ENCODE assay signal across 33 cellular contexts in genomic region chr12:103778781-103779180, GRCh38.
"Had no signal": no experiment of that assay in that cellular context is flagged by ENCODE, and none has a peak within 500 bp of the region (broad histone marks: within the 10 kb centered on the region; RNA-seq: fewer than 3 reads in every experiment).

No MANE protein-coding gene starts in this region.

- ATAC-seq: activated CD8-positive, alpha-beta T cell treated with anti-CD3 and anti-CD28 coated beads for 36 hours; activated T-cell treated with anti-CD3 and anti-CD28 coated beads, Interleukin-2, amount 50 U/mL, for 72 hours; activated T-helper 17 cell treated with anti-CD3 and anti-CD28 coated beads, Interleukin-2, amount 50 U/mL, for 72 hours; PC-3 had no signal

- H3K27ac ChIP-seq: cardiac muscle cell, Peyer's patch, VCaP had no signal

- H3K4me3 Mint-ChIP-seq: activated CD8-positive, alpha-beta T cell treated with anti-CD3 and anti-CD28 coated beads for 36 hours; activated naive CD8-positive, alpha-beta T cell treated with anti-CD3 and anti-CD28 coated beads for 36 hours; activated T-cell treated with anti-CD3 and anti-CD28 coated beads, Interleukin-2, amount 50 U/mL, for 72 hours; activated T-helper 17 cell treated with anti-CD3 and anti-CD28 coated beads, Interleukin-2, amount 50 U/mL, for 72 hours; central memory CD8-positive, alpha-beta T cell had no signal

- H3K9me3 ChIP-seq: Peyer's patch had no signal

- H3K27ac Mint-ChIP-seq: activated CD8-positive, alpha-beta T cell treated with anti-CD3 and anti-CD28 coated beads for 36 hours; activated naive CD8-positive, alpha-beta T cell treated with anti-CD3 and anti-CD28 coated beads for 36 hours; activated T-cell treated with anti-CD3 and anti-CD28 coated beads, Interleukin-2, amount 50 U/mL, for 72 hours; activated T-helper 17 cell treated with anti-CD3 and anti-CD28 coated beads, Interleukin-2, amount 50 U/mL, for 72 hours had no signal

- H3K9me3 Mint-ChIP-seq: activated CD8-positive, alpha-beta T cell treated with anti-CD3 and anti-CD28 coated beads for 36 hours; activated naive CD8-positive, alpha-beta T cell treated with anti-CD3 and anti-CD28 coated beads for 36 hours; activated T-cell treated with anti-CD3 and anti-CD28 coated beads, Interleukin-2, amount 50 U/mL, for 72 hours; activated T-helper 17 cell treated with anti-CD3 and anti-CD28 coated beads, Interleukin-2, amount 50 U/mL, for 72 hours; central memory CD8-positive, alpha-beta T cell had no signal

- H3K27me3 Mint-ChIP-seq: activated CD8-positive, alpha-beta T cell treated with anti-CD3 and anti-CD28 coated beads for 36 hours; activated naive CD8-positive, alpha-beta T cell treated with anti-CD3 and anti-CD28 coated beads for 36 hours; activated T-helper 17 cell treated with anti-CD3 and anti-CD28 coated beads, Interleukin-2, amount 50 U/mL, for 72 hours; central memory CD8-positive, alpha-beta T cell had no signal

- H3K36me3 ChIP-seq: cardiac muscle cell had no signal

- H3K4me3 ChIP-seq: cardiac muscle cell, Peyer's patch had no signal

- H3K4me1 Mint-ChIP-seq: activated naive CD8-positive, alpha-beta T cell treated with anti-CD3 and anti-CD28 coated beads for 36 hours; central memory CD8-positive, alpha-beta T cell had no signal

- H3K27me3 ChIP-seq: cardiac muscle cell, Peyer's patch had no signal

- DNase-seq: activated CD4-positive, alpha-beta T cell treated with anti-CD3 and anti-CD28 coated beads for 1 hour; activated CD4-positive, alpha-beta T cell treated with anti-CD3 and anti-CD28 coated beads for 48 hours; activated CD4-positive, CD25-positive, alpha-beta regulatory T cell; activated CD8-positive, alpha-beta T cell treated with anti-CD3 and anti-CD28 coated beads for 36 hours; activated effector memory CD4-positive, alpha-beta T cell treated with anti-CD3 and anti-CD28 coated beads, Interleukin-2, amount 50 U/mL, for 16 hours; activated naive CD4-positive, alpha-beta T cell; activated naive CD4-positive, alpha-beta T cell treated with anti-CD3 and anti-CD28 coated beads, Interleukin-2, amount 50 U/mL, for 16 hours; activated naive CD8-positive, alpha-beta T cell treated with anti-CD3 and anti-CD28 coated beads for 36 hours; activated T-cell treated with anti-CD3 and anti-CD28 coated beads, Interleukin-2, amount 50 U/mL, for 1 hour; activated T-cell treated with anti-CD3 and anti-CD28 coated beads, Interleukin-2, amount 50 U/mL, for 72 hours; amniotic stem cell; aorta; NCI-H1105 treated with DMSO at 0.1 percent for 48 hours; NCI-H1436; NCI-H1694; NCI-H1930; NCI-H2081 treated with DMSO at 0.1 percent for 48 hours; NCI-H510A; NCI-H526; NCI-H748 treated with DMSO at 0.1 percent for 48 hours; NK-92 treated with Interleukin-12 subunit alpha and Interleukin-12 subunit beta, amount 100 ng/mL, for 24 hours; PC-3; Peyer's patch; RPMI8226; SHP77 treated with DMSO at 0.1 percent for 48 hours; SW 1271; T-helper 1 cell; T-helper 2 cell; T-helper 9 cell had no signal
